ENCODE assay signal across 8 cellular contexts in the genomic region with DNA sequence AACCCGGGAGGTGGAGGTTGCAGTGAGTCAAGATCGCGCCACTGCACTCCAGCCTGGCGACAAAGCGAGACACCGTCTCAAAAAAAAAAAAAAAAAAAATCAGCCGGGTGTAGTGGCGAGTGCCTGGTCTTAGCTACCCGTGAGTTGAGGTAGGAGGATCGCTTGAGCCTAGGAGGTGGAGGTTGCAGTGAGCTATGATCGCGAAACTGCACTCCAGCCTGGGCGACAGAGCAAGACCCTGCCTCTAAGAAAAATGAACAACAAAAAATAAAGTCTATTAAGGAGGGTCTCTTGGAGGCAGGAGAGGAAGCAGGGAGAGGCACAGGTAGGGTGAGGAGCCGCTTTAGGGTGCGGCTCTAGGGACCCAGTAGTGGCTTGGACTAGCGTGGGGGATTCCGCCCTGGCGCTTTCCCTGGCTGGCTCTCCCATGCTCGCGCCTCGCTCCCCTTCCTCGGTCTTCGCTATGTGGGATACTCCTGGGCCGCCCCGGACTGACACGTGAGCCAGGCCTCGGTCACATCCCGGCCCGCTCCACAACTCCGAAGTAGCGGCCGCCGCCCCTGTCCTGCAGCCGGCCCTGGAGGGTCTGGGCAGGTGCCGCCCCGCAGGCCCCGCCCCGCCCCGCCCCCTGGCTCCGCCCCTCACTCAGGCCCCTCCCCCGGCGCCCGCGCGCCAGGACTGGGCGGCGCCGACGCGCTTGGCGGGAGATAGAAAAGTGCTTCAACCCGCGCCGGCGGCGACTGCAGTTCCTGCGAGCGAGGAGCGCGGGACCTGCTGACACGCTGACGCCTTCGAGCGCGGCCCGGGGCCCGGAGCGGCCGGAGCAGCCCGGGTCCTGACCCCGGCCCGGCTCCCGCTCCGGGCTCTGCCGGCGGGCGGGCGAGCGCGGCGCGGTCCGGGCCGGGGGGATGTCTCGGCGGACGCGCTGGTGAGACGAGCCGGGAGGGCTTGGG. TPM values are rescaled to one million over a fixed set of nuclear protein-coding genes. Genes with fewer than 3 reads are reported as not detected.
DNase-seq lines count a peak whose midpoint lies in the region; ATAC-seq and TF ChIP-seq lines count a peak whose summit lies in the region.

A gene (plus strand): TSS at position 739 of the 953 bp plus-strand sequence. CDS start 170 bp downstream, at position 909.

- peak within 1 kb of the TSS; percentile 81 for H3K4me3 Mint-ChIP-seq in activated CD4-positive, alpha-beta T cell treated with anti-CD3 and anti-CD28 coated beads, Interleukin-2, amount 10 ng/mL, durations not matched to agents 7 days and 5 days
- H3K4me3 Mint-ChIP-seq in mesothelial cell of epicardium: peak within 1 kb of the TSS; percentile 67
- peak within 1 kb of the TSS; percentile 87 for H3K4me3 Mint-ChIP-seq in stimulated activated memory B cell treated with anti-CD40 and anti-IgM and Interleukin-4, amounts not matched to agents 10 μg/mL and 1 μg/mL and 100 μg/mL, for 72 hours

- H3K27me3 Mint-ChIP-seq in activated CD4-positive, alpha-beta T cell treated with anti-CD3 and anti-CD28 coated beads, Interleukin-2, amount 10 ng/mL, durations not matched to agents 7 days and 5 days: peaks cover 1% of the 10 kb centered on the region
- peaks cover 12% of the 10 kb centered on the region for H3K27me3 Mint-ChIP-seq in mesothelial cell of epicardium (ENCODE audit: low read depth)
- H3K27me3 Mint-ChIP-seq in stimulated activated memory B cell treated with anti-CD40 and anti-IgM and Interleukin-4, amounts not matched to agents 10 μg/mL and 1 μg/mL and 100 μg/mL, for 72 hours: no peaks in the 10 kb centered on the region

- H3K4me3 ChIP-seq in AG10803 (ENCODE audit: low read length) (peak within 1 kb of the TSS; percentile 49), duodenal mucosa (ENCODE audit: low read depth in 1 of 2, low read length in 2 of 2) (peak within 1 kb of the TSS; percentile 67 to 70)

- H3K27ac Mint-ChIP-seq in activated CD4-positive, alpha-beta T cell treated with anti-CD3 and anti-CD28 coated beads, Interleukin-2, amount 10 ng/mL, durations not matched to agents 7 days and 5 days: peak within 1 kb of the TSS; percentile 87
- no peak within 1 kb of the TSS for H3K27ac Mint-ChIP-seq in mesothelial cell of epicardium
- peak within 1 kb of the TSS; percentile 59 for H3K27ac Mint-ChIP-seq in stimulated activated memory B cell treated with anti-CD40 and anti-IgM and Interleukin-4, amounts not matched to agents 10 μg/mL and 1 μg/mL and 100 μg/mL, for 72 hours

- H3K9me3 Mint-ChIP-seq in activated CD4-positive, alpha-beta T cell treated with anti-CD3 and anti-CD28 coated beads, Interleukin-2, amount 10 ng/mL, durations not matched to agents 7 days and 5 days: no peaks in the 10 kb centered on the region
- no peaks in the 10 kb centered on the region for H3K9me3 Mint-ChIP-seq in mesothelial cell of epicardium
- no peaks in the 10 kb centered on the region for H3K9me3 Mint-ChIP-seq in stimulated activated memory B cell treated with anti-CD40 and anti-IgM and Interleukin-4, amounts not matched to agents 10 μg/mL and 1 μg/mL and 100 μg/mL, for 72 hours

- H3K27ac ChIP-seq in duodenal mucosa (ENCODE audit: low read depth, low read length): no peak within 1 kb of the TSS

- H3K27me3 ChIP-seq in duodenal mucosa (ENCODE audit: control insufficient read depth in 1 of 2, insufficient read depth in 2 of 2, low read length in 2 of 2): no peaks in the 10 kb centered on the region

- H3K4me1 Mint-ChIP-seq in activated CD4-positive, alpha-beta T cell treated with anti-CD3 and anti-CD28 coated beads, Interleukin-2, amount 10 ng/mL, durations not matched to agents 7 days and 5 days: peaks cover 27% of the 10 kb centered on the region
- peaks cover 6% of the 10 kb centered on the region for H3K4me1 Mint-ChIP-seq in mesothelial cell of epicardium
- peaks cover 30% of the 10 kb centered on the region for H3K4me1 Mint-ChIP-seq in stimulated activated memory B cell treated with anti-CD40 and anti-IgM and Interleukin-4, amounts not matched to agents 10 μg/mL and 1 μg/mL and 100 μg/mL, for 72 hours

- POLR2A ChIA-PET in activated CD4-positive, alpha-beta T cell treated with anti-CD3 and anti-CD28 coated beads, Interleukin-2, amount 10 ng/mL, durations not matched to agents 7 days and 5 days (lab: Charles Lee): no interaction called here

- CTCF ChIA-PET in activated CD4-positive, alpha-beta T cell treated with anti-CD3 and anti-CD28 coated beads, Interleukin-2, amount 10 ng/mL, durations not matched to agents 7 days and 5 days (lab: Charles Lee): no interaction called here

- no peaks in the 10 kb centered on the region for H3K36me3 ChIP-seq in duodenal mucosa (ENCODE audit: control insufficient read depth in 1 of 2, insufficient read depth in 2 of 2, low read length in 2 of 2)

- H3K9me3 ChIP-seq in duodenal mucosa (ENCODE audit: control insufficient read depth in 1 of 2, low read length in 2 of 2): no peaks in the 10 kb centered on the region

- peak within 1 kb of the TSS; percentile 33 to 57 for H3K9ac ChIP-seq in duodenal mucosa (ENCODE audit: low read depth in 1 of 2, low read length in 2 of 2)

- H3K36me3 Mint-ChIP-seq in activated CD4-positive, alpha-beta T cell treated with anti-CD3 and anti-CD28 coated beads, Interleukin-2, amount 10 ng/mL, durations not matched to agents 7 days and 5 days (ENCODE audit: low read depth): peaks cover 10% of the 10 kb centered on the region
- no peaks in the 10 kb centered on the region for H3K36me3 Mint-ChIP-seq in mesothelial cell of epicardium
- no peaks in the 10 kb centered on the region for H3K36me3 Mint-ChIP-seq in stimulated activated memory B cell treated with anti-CD40 and anti-IgM and Interleukin-4, amounts not matched to agents 10 μg/mL and 1 μg/mL and 100 μg/mL, for 72 hours

- DNase-seq in AG10803 (ENCODE audit: low read depth) (peak; percentile 40), NCI-H460 (ENCODE audit: extremely low read depth, low read depth) (peak; percentile 65), mesothelial cell of epicardium (ENCODE audit: low spot score in 2 of 2, unreplicated experiment in 2 of 2) (peak; percentile 49 to 71)
- peak; percentile 78 for DNase-seq in activated CD4-positive, alpha-beta T cell treated with anti-CD3 and anti-CD28 coated beads, Interleukin-2, amount 10 ng/mL, durations not matched to agents 7 days and 5 days

- H3K4me1 ChIP-seq in duodenal mucosa (ENCODE audit: control insufficient read depth in 1 of 2, insufficient read depth in 2 of 2, low read length in 2 of 2): peaks cover 16 to 17% of the 10 kb centered on the region in 2 donors

- ATAC-seq in GM18870 (IDR thresholded peaks at IDR 0.05; ENCODE audit: unreplicated experiment): peak; percentile 44
- ATAC-seq in HG03135 (IDR thresholded peaks at IDR 0.05; ENCODE audit: unreplicated experiment): peak; percentile 72
- peak; percentile 96 for ATAC-seq in stimulated activated memory B cell treated with anti-CD40 and anti-IgM and Interleukin-4, amounts not matched to agents 10 μg/mL and 1 μg/mL and 100 μg/mL, for 72 hours

- TF ChIP-seq CTCF in AG10803 (conservative IDR thresholded peaks at IDR 0.05; ENCODE audit: low read length): no peak
- no peak for TF ChIP-seq CTCF in mesothelial cell of epicardium (IDR thresholded peaks at IDR 0.05; ENCODE audit: unreplicated experiment)

RNA-seq across cellular contexts. Expression of the gene that starts here (rescaled TPM):
- total RNA-seq in NCI-H460 (2014; rRNA removed; shearing (Covaris generic)): 25.7 and 26.1 TPM in 2 replicates
- polyA plus RNA-seq in NCI-H460 (2014; cell fraction: nucleus; rRNA removed): 24.3 and 43.4 TPM in 2 replicates
- total RNA-seq in activated CD4-positive, alpha-beta T cell treated with anti-CD3 and anti-CD28 coated beads, Interleukin-2, amount 10 ng/mL, durations not matched to agents 7 days and 5 days: 100 to 1,000 TPM; 106 to 110 TPM
- 22.8 to 26.8 TPM (median 24.3 TPM) in 3 replicates for total RNA-seq in mesothelial cell of epicardium

Comparison
In these comparisons a context has a peak if more than half of its experiments do, and no peak if none do; other contexts are left out.
1. ATAC-seq: peak in every context shown above with its lines; median percentile 96 in stimulated activated memory B cell treated with anti-CD40 and anti-IgM and Interleukin-4, amounts not matched to agents 10 μg/mL and 1 μg/mL and 100 μg/mL, for 72 hours; 72 in HG03135; 44 in GM18870.